Comparison of ENCODE assay signal across 1 cellular context in the genomic region with DNA sequence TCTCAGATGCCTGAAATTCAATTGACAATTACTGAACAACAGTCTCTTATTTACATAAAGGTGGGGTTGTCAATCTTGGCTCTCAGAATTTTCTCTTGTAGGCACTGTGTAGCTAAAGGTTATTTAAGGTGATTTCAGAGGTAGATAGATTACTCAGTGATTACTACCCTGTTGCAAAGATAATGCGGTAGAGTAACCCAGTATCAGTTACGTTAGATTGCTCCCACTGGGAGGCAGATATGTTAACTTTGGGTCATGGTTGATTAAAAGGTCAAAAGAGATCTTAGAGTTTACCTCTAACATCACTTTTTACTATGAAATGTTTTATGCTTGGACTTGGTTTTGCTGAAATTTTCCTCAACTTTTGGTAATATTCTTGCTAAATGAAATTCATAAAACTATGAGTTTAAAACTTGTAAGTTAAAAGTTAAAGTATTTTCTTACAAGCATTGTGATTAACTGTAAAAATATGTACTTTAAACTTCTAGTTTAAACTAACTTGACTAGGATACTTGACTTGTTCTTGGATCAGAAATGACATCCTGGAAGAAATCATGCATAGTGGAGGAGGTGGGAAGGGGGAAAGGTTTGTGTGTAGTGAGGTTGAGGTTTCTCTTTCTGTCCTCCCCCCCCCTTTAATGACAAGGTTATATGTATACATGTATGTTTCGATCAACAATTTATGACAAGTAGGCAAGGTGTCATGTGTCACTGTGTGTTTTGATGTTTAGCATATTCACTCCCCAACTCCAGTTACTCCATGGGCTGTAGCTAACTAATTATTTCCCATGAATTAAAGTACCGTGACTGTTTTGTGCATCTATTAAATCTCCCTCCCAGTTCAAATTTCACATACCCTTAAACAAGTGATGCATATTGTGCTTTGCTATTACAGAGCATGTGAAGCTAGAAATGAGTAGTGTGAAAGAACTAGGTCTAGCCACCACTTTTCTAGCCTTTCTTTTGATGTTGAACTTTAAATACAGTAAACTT.
TF ChIP-seq lines count a peak whose summit lies in the region.

No MANE protein-coding gene starts in this region.

TF ChIP-seq in IMR-90, 13 proteins besides CTCF, POLR2A, EP300 and RAD21:
- TF ChIP-seq CEBPB (IDR thresholded peaks at IDR 0.05; ENCODE audit: low read depth, low read length) (peak; percentile 19; the same call in 1 of the 2 replicates), BHLHE40 (IDR thresholded peaks at IDR 0.05; ENCODE audit: low read depth, low read length) (no peak), MXI1 (IDR thresholded peaks at IDR 0.05; ENCODE audit: borderline replicate concordance, low read depth, low read length) (no peak)
